Comparison of ENCODE assay signal across 22 cellular contexts in the genomic region with DNA sequence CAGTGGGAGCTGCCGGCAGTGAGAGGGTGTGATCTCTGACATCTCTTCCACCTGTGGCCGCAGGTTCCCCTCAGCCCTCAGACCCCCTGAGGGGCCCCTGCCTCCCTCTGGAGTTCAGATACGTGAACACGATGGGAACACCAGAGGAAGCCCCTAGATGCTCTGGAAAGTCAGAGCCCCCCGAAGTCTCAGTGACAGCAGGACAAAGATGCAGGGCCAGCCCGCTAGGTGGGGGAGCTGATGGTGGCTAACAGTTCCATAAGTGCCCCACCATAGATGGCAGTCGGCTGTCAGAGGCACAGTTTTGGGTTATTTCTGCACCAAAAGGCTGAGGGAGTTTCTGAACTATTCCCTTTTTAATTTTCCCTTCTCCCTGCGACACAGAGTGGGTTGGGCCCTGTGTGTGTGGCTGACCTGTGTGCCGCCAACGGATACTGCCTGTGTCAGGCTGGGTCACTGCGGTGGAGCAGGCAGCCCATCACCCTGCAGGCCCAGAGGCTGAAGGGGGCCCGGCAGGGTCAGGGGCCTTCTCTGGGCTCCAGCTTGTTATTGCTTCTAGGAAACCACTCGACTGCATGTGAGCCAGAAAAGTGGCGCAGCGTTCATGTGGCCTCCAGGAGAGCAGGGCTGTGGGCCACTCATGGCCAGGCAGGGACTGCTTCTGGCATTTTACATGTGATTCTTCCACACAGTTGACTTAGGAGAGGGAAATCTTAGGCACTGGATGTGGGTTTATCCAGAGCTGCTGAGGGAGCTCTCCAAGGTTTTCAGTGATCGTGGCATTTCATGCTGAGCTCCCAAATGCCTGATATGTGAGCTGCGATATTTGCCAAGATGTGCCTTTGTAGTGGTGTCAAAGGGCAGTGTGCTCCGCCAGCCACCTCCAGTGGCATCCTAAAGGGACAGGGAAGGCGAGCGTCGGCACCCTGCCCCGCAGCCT.
DNase-seq lines count a peak whose midpoint lies in the region; ATAC-seq and TF ChIP-seq lines count a peak whose summit lies in the region.
"Had no signal": no experiment of that assay in that cellular context is flagged by ENCODE, and none has a peak within 500 bp of the region (broad histone marks: within the 10 kb centered on the region; RNA-seq: fewer than 3 reads in every experiment).

No MANE protein-coding gene starts in this region.

- intact Hi-C loops in activated CD4-positive, alpha-beta memory T cell treated with anti-CD3 and anti-CD28 coated beads for 36 hours (cut with micrococcal nuclease): no loop called here

- H3K79me2 ChIP-seq in osteoblast (ENCODE audit: insufficient read depth, low read length): peaks cover 5% of the 10 kb centered on the region

- no peak for TF ChIP-seq CTCF in type B pancreatic cell (conservative IDR thresholded peaks at IDR 0.05)
- no peak for TF ChIP-seq CTCF in osteoblast (IDR thresholded peaks at IDR 0.05; ENCODE audit: extremely low read depth, low read depth, low read length)

- peaks cover 23% of the 10 kb centered on the region for H3K4me1 Mint-ChIP-seq in activated CD4-positive, alpha-beta memory T cell treated with anti-CD3 and anti-CD28 coated beads, Interleukin-2, amount 10 ng/mL, durations not matched to agents 7 days and 5 days
- H3K4me1 Mint-ChIP-seq in activated CD4-positive, alpha-beta memory T cell treated with anti-CD3 and anti-CD28 coated beads for 36 hours (ENCODE audit: low read depth): peaks cover 17% of the 10 kb centered on the region
- peaks cover 7% of the 10 kb centered on the region for H3K4me1 Mint-ChIP-seq in activated CD8-positive, alpha-beta memory T cell treated with anti-CD3 and anti-CD28 coated beads, Interleukin-2, amount 10 ng/mL, durations not matched to agents 7 days and 5 days
- peaks cover 23% of the 10 kb centered on the region for H3K4me1 Mint-ChIP-seq in type B pancreatic cell (ENCODE audit: unreplicated experiment)

- H3K4me1 ChIP-seq in osteoblast (ENCODE audit: insufficient read depth, low read length): peaks cover 25% of the 10 kb centered on the region

- no peak overlapping the region for H3K4me2 ChIP-seq in osteoblast (ENCODE audit: insufficient read depth, low read length)

- no peaks in the 10 kb centered on the region for H3K36me3 Mint-ChIP-seq in activated CD4-positive, alpha-beta memory T cell treated with anti-CD3 and anti-CD28 coated beads, Interleukin-2, amount 10 ng/mL, durations not matched to agents 7 days and 5 days (ENCODE audit: low read depth)
- H3K36me3 Mint-ChIP-seq in activated CD4-positive, alpha-beta memory T cell treated with anti-CD3 and anti-CD28 coated beads for 36 hours: no peaks in the 10 kb centered on the region
- H3K36me3 Mint-ChIP-seq in activated CD8-positive, alpha-beta memory T cell treated with anti-CD3 and anti-CD28 coated beads, Interleukin-2, amount 10 ng/mL, durations not matched to agents 7 days and 5 days: no peaks in the 10 kb centered on the region
- H3K36me3 Mint-ChIP-seq in type B pancreatic cell: peaks cover 6% of the 10 kb centered on the region
- H3K36me3 Mint-ChIP-seq: CD14-positive monocyte had no signal

- H3K27me3 ChIP-seq in osteoblast (ENCODE audit: insufficient read depth, low read length): no peaks in the 10 kb centered on the region

- H3K9me3 ChIP-seq in osteoblast (ENCODE audit: low read depth, low read length): no peaks in the 10 kb centered on the region

- no peaks in the 10 kb centered on the region for H3K36me3 ChIP-seq in osteoblast (ENCODE audit: insufficient read depth, low read length)

- H3K4me3 Mint-ChIP-seq in activated CD4-positive, alpha-beta memory T cell treated with anti-CD3 and anti-CD28 coated beads, Interleukin-2, amount 10 ng/mL, durations not matched to agents 7 days and 5 days: no peak overlapping the region
- no peak overlapping the region for H3K4me3 Mint-ChIP-seq in activated CD4-positive, alpha-beta memory T cell treated with anti-CD3 and anti-CD28 coated beads for 36 hours
- no peak overlapping the region for H3K4me3 Mint-ChIP-seq in activated CD8-positive, alpha-beta memory T cell treated with anti-CD3 and anti-CD28 coated beads, Interleukin-2, amount 10 ng/mL, durations not matched to agents 7 days and 5 days
- no peak overlapping the region for H3K4me3 Mint-ChIP-seq in type B pancreatic cell

- peaks cover 33% of the 10 kb centered on the region for H3K27me3 Mint-ChIP-seq in activated CD4-positive, alpha-beta memory T cell treated with anti-CD3 and anti-CD28 coated beads, Interleukin-2, amount 10 ng/mL, durations not matched to agents 7 days and 5 days
- peaks cover 2% of the 10 kb centered on the region for H3K27me3 Mint-ChIP-seq in activated CD4-positive, alpha-beta memory T cell treated with anti-CD3 and anti-CD28 coated beads for 36 hours
- peaks cover 17% of the 10 kb centered on the region for H3K27me3 Mint-ChIP-seq in activated CD8-positive, alpha-beta memory T cell treated with anti-CD3 and anti-CD28 coated beads, Interleukin-2, amount 10 ng/mL, durations not matched to agents 7 days and 5 days
- H3K27me3 Mint-ChIP-seq in type B pancreatic cell: no peaks in the 10 kb centered on the region

- H3K4me3 ChIP-seq in osteoblast (ENCODE audit: insufficient read depth, low read length): no peak overlapping the region
- H3K4me3 ChIP-seq: GM23248 had no signal

- CTCF ChIA-PET in activated CD4-positive, alpha-beta memory T cell treated with anti-CD3 and anti-CD28 coated beads, Interleukin-2, amount 10 ng/mL, durations not matched to agents 7 days and 5 days (lab: Charles Lee): interaction anchor here (0.6 kb wide), 1 partner anchor 63 kb away, joined by 3 read pairs; no protein-coding TSS in a partner anchor
- CTCF ChIA-PET in activated CD4-positive, alpha-beta memory T cell treated with anti-CD3 and anti-CD28 coated beads for 36 hours (lab: Charles Lee): no interaction called here
- CTCF ChIA-PET in activated CD8-positive, alpha-beta memory T cell treated with anti-CD3 and anti-CD28 coated beads, Interleukin-2, amount 10 ng/mL, durations not matched to agents 7 days and 5 days (lab: Charles Lee): no interaction called here

- no peak overlapping the region for H2AFZ ChIP-seq in osteoblast (ENCODE audit: low read length)
- H2AFZ ChIP-seq: GM23248 had no signal

- no peak overlapping the region for H3K27ac Mint-ChIP-seq in activated CD4-positive, alpha-beta memory T cell treated with anti-CD3 and anti-CD28 coated beads, Interleukin-2, amount 10 ng/mL, durations not matched to agents 7 days and 5 days
- no peak overlapping the region for H3K27ac Mint-ChIP-seq in activated CD4-positive, alpha-beta memory T cell treated with anti-CD3 and anti-CD28 coated beads for 36 hours
- no peak overlapping the region for H3K27ac Mint-ChIP-seq in activated CD8-positive, alpha-beta memory T cell treated with anti-CD3 and anti-CD28 coated beads, Interleukin-2, amount 10 ng/mL, durations not matched to agents 7 days and 5 days
- no peak overlapping the region for H3K27ac Mint-ChIP-seq in type B pancreatic cell

- H3K9me3 Mint-ChIP-seq in activated CD4-positive, alpha-beta memory T cell treated with anti-CD3 and anti-CD28 coated beads, Interleukin-2, amount 10 ng/mL, durations not matched to agents 7 days and 5 days: peaks cover 2% of the 10 kb centered on the region
- peaks cover 11% of the 10 kb centered on the region for H3K9me3 Mint-ChIP-seq in activated CD4-positive, alpha-beta memory T cell treated with anti-CD3 and anti-CD28 coated beads for 36 hours
- peaks cover 3% of the 10 kb centered on the region for H3K9me3 Mint-ChIP-seq in activated CD8-positive, alpha-beta memory T cell treated with anti-CD3 and anti-CD28 coated beads, Interleukin-2, amount 10 ng/mL, durations not matched to agents 7 days and 5 days (ENCODE audit: low read depth)
- H3K9me3 Mint-ChIP-seq in type B pancreatic cell: peaks cover 10% of the 10 kb centered on the region

- DNase-seq in activated CD4-positive, alpha-beta memory T cell treated with anti-CD3 and anti-CD28 coated beads, Interleukin-2, amount 10 ng/mL, durations not matched to agents 7 days and 5 days: peak; percentile 12
- no peak for DNase-seq in activated CD4-positive, alpha-beta memory T cell treated with anti-CD3 and anti-CD28 coated beads for 36 hours
- DNase-seq in activated CD8-positive, alpha-beta memory T cell treated with anti-CD3 and anti-CD28 coated beads, Interleukin-2, amount 10 ng/mL, durations not matched to agents 7 days and 5 days: peak; percentile 8
- DNase-seq in left kidney (ENCODE audit: low read depth, low spot score): peak; percentile 27
- peak; percentile 55 for DNase-seq in type B pancreatic cell (ENCODE audit: extremely low spot score, unreplicated experiment)
- DNase-seq in osteoblast (ENCODE audit: insufficient read length, low spot score, missing footprints): no peak
- DNase-seq in NCI-H1092 treated with DMSO at 0.1 percent for 48 hours (lab: John Stamatoyannopoulos, UW): no peak
- DNase-seq in H4 (ENCODE audit: low spot score): no peak
- DNase-seq: 8988T, COR-L47, DMS 273 treated with DMSO at 0.1 percent for 48 hours, GDM1, GM23248, KG1, NCI-H1436, NCI-H2029, NCI-H345, NCI-H524 treated with DMSO at 0.1 percent for 48 hours, PC-3 had no signal

- H4K20me1 ChIP-seq in osteoblast (ENCODE audit: insufficient read depth, low read length): peaks cover 3% of the 10 kb centered on the region

- H3K27ac ChIP-seq in osteoblast (ENCODE audit: low read depth, low read length): no peak overlapping the region
- H3K27ac ChIP-seq: GM23248, RWPE1 had no signal

- POLR2A ChIA-PET in activated CD4-positive, alpha-beta memory T cell treated with anti-CD3 and anti-CD28 coated beads, Interleukin-2, amount 10 ng/mL, durations not matched to agents 7 days and 5 days (lab: Charles Lee): no interaction called here
- POLR2A ChIA-PET in activated CD4-positive, alpha-beta memory T cell treated with anti-CD3 and anti-CD28 coated beads for 36 hours (lab: Charles Lee): no interaction called here

- no peak for ATAC-seq in activated CD8-positive, alpha-beta memory T cell treated with anti-CD3 and anti-CD28 coated beads, Interleukin-2, amount 10 ng/mL, durations not matched to agents 7 days and 5 days
- ATAC-seq: HepG2, PC-3 had no signal

Comparison
In these comparisons a context has a peak if more than half of its experiments do, and no peak if none do; other contexts are left out.
1. DNase-seq: peak in activated CD4-positive, alpha-beta memory T cell treated with anti-CD3 and anti-CD28 coated beads, Interleukin-2, amount 10 ng/mL, durations not matched to agents 7 days and 5 days (single experiment), activated CD8-positive, alpha-beta memory T cell treated with anti-CD3 and anti-CD28 coated beads, Interleukin-2, amount 10 ng/mL, durations not matched to agents 7 days and 5 days (single experiment), left kidney (single experiment) and type B pancreatic cell (single experiment); none in activated CD4-positive, alpha-beta memory T cell treated with anti-CD3 and anti-CD28 coated beads for 36 hours (single experiment), osteoblast (single experiment), NCI-H1092 treated with DMSO at 0.1 percent for 48 hours (single experiment) and H4 (single experiment).